ENCODE assay signal across 21 cellular contexts in the genomic region with DNA sequence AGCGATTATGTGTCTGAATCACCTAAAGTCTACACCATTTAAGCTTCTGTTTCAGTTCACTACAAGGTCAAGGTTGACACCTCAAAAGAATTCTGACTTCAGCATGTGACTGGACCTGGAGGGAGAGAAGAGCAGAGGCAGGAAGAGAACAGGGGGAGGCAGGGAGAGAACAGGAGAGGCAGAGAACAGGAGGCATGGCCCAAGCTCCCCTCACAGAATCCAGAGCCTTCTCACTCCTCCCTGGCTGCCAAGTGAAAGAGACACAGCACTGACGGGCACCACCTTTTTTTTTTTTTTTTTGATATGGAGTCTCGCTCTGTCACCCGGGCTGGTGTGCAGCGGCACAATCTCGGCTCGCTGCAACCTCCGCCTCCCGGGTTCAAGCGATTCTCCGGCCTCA. TPM values are rescaled to one million over a fixed set of nuclear protein-coding genes. Genes with fewer than 3 reads are reported as not detected.
DNase-seq lines count a peak whose midpoint lies in the region; ATAC-seq and TF ChIP-seq lines count a peak whose summit lies in the region.
"Had no signal": no experiment of that assay in that cellular context is flagged by ENCODE, and none has a peak within 500 bp of the region (broad histone marks: within the 10 kb centered on the region; RNA-seq: fewer than 3 reads in every experiment).

No MANE protein-coding gene starts in this region.

- 35 to 43% methylated on average over 11 of the region's 11 CpGs for WGBS in body of pancreas, 2 donors
- WGBS in right cardiac atrium, result 69% methylated on average over 11 of the region's 11 CpGs
- 83 to 89% methylated on average over 11 of the region's 11 CpGs for WGBS in thyroid gland, 2 donors

- H3K27ac ChIP-seq in body of pancreas, result peak overlapping the region in 3 of 4 donors; percentile 67 to 92 (median 85)
- H3K27ac ChIP-seq in right cardiac atrium (ENCODE audit: low read length), result peak overlapping the region; percentile 12
- H3K27ac ChIP-seq in thyroid gland, result peak overlapping the region; percentile 89 to 96 (median 90)
- H3K27ac ChIP-seq: thoracic aorta had no signal

- no peak for TF ChIP-seq CTCF in body of pancreas (IDR thresholded peaks at IDR 0.05)
- no peak for TF ChIP-seq CTCF in thyroid gland (IDR thresholded peaks at IDR 0.05)

- H3K27ac Mint-ChIP-seq in activated naive CD4-positive, alpha-beta T cell treated with anti-CD3 and anti-CD28 coated beads, Interleukin-2, amount 50 U/mL, for 24 hours, result peak overlapping the region; percentile 27
- H3K27ac Mint-ChIP-seq: GM23338 had no signal

- H3K4me1 Mint-ChIP-seq in activated naive CD4-positive, alpha-beta T cell treated with anti-CD3 and anti-CD28 coated beads, Interleukin-2, amount 50 U/mL, for 24 hours, result peaks cover 48% of the 10 kb centered on the region

- H3K9me3 ChIP-seq in body of pancreas (no peaks in the 10 kb centered on the region), right cardiac atrium (ENCODE audit: control insufficient read depth, low read length) (no peaks in the 10 kb centered on the region), thyroid gland (no peaks in the 10 kb centered on the region)
- H3K9me3 ChIP-seq: mucosa of descending colon, thoracic aorta had no signal

- no peak for DNase-seq in activated naive CD4-positive, alpha-beta T cell treated with Interleukin-2 at 50 U/mL for 16 hours
- DNase-seq in body of pancreas, result no peak
- no peak for DNase-seq in right cardiac atrium
- DNase-seq in thyroid gland, result peak in 1 of 2 donors; percentile 29
- DNase-seq in stimulated activated CD8-positive, alpha-beta memory T cell treated with anti-CD3 and anti-CD28 coated beads, Interleukin-4, amount 100 ng/mL, for 48 hours, result no peak
- no peak for DNase-seq in GM19240 (ENCODE audit: insufficient read length, low spot score)
- DNase-seq: activated CD4-positive, alpha-beta T cell treated with anti-CD3 and anti-CD28 coated beads for 4 hours; Calu3; EL; Kasumi-1; mucosa of descending colon; NCI-H1694 treated with DMSO at 0.1 percent for 48 hours; NCI-H2171 treated with DMSO at 0.1 percent for 48 hours; NCI-H69; stimulated activated naive CD4-positive, alpha-beta T cell; SW 1271 had no signal

- intact Hi-C loops in body of pancreas (cut with DNase I) (no loop called here), right cardiac atrium (cut with DNase I) (no loop called here), thyroid gland (cut with DNase I) (no loop called here)

- TF ChIP-seq POLR2A in body of pancreas (IDR thresholded peaks at IDR 0.05) (no peak), thyroid gland (IDR thresholded peaks at IDR 0.05) (no peak)

- no peak for ATAC-seq in body of pancreas
- peak; percentile 17 to 40 for ATAC-seq in right cardiac atrium
- no peak for ATAC-seq in HG02973 (IDR thresholded peaks at IDR 0.05; ENCODE audit: unreplicated experiment)
- ATAC-seq: left lobe of liver, mucosa of descending colon had no signal

- H3K4me1 ChIP-seq in body of pancreas (peaks cover 83% of the 10 kb centered on the region), right cardiac atrium (ENCODE audit: control insufficient read depth, insufficient read depth, low read length) (peaks cover 8% of the 10 kb centered on the region), thyroid gland (peaks cover 69 to 88% of the 10 kb centered on the region in 2 donors)

- no peaks in the 10 kb centered on the region for H3K27me3 Mint-ChIP-seq in activated naive CD4-positive, alpha-beta T cell treated with anti-CD3 and anti-CD28 coated beads, Interleukin-2, amount 50 U/mL, for 24 hours

- H3K4me3 Mint-ChIP-seq in activated naive CD4-positive, alpha-beta T cell treated with anti-CD3 and anti-CD28 coated beads, Interleukin-2, amount 50 U/mL, for 24 hours, result no peak overlapping the region
- H3K4me3 Mint-ChIP-seq: GM23338 had no signal

- H3K27me3 ChIP-seq in body of pancreas, result no peaks in the 10 kb centered on the region
- no peaks in the 10 kb centered on the region for H3K27me3 ChIP-seq in right cardiac atrium (ENCODE audit: control insufficient read depth, insufficient read depth)
- no peaks in the 10 kb centered on the region for H3K27me3 ChIP-seq in thyroid gland

- H3K36me3 ChIP-seq in body of pancreas (replicated peaks in 1 of 2; ENCODE audit: insufficient read depth in 1 of 2, low read depth in 2 of 2), result peaks cover 0 to 6% of the 10 kb centered on the region in 2 donors
- H3K36me3 ChIP-seq in thyroid gland, result peaks cover 3 to 9% of the 10 kb centered on the region in 2 donors

- H3K9me3 Mint-ChIP-seq in activated naive CD4-positive, alpha-beta T cell treated with anti-CD3 and anti-CD28 coated beads, Interleukin-2, amount 50 U/mL, for 24 hours, result no peaks in the 10 kb centered on the region
- H3K9me3 Mint-ChIP-seq: GM23338 had no signal

- peaks cover 4% of the 10 kb centered on the region for H3K36me3 Mint-ChIP-seq in activated naive CD4-positive, alpha-beta T cell treated with anti-CD3 and anti-CD28 coated beads, Interleukin-2, amount 50 U/mL, for 24 hours

- H3K4me3 ChIP-seq in body of pancreas (no peak overlapping the region), right cardiac atrium (ENCODE audit: low read length) (no peak overlapping the region), thyroid gland (replicated peaks in 1 of 3) (no peak overlapping the region)
- H3K4me3 ChIP-seq: GM23338, mucosa of descending colon, thoracic aorta had no signal

RNA-seq across cellular contexts. Expression of gene GGA2, which starts 11.4 kb away (rescaled TPM):
- total RNA-seq in body of pancreas, result 10 to 100 TPM; 59.3 to 64.6 TPM
- total RNA-seq in right cardiac atrium, result 10 to 100 TPM; 49.0 to 67.2 (median 56.4) TPM
- 20.4 TPM for polyA plus RNA-seq in right cardiac atrium
- total RNA-seq in thyroid gland, result 100 to 1,000 TPM; 103 to 190 (median 159) TPM

RNA-seq across cellular contexts. Expression of gene COG7, which starts 45.9 kb away (rescaled TPM):
- total RNA-seq in body of pancreas (10 to 100 TPM; 19.5 to 43.5 TPM), right cardiac atrium (10 to 100 TPM; 11.7 to 13.8 (median 13.0) TPM), thyroid gland (10 to 100 TPM; 27.5 to 35.1 (median 30.8) TPM)
- 13.0 TPM for polyA plus RNA-seq in right cardiac atrium

RNA-seq across cellular contexts. Expression of gene EARS2, which starts 58.3 kb away (rescaled TPM):
- 10 to 100 TPM; 18.2 to 83.1 TPM for total RNA-seq in body of pancreas
- 10 to 100 TPM; 11.0 to 18.2 (median 13.7) TPM for total RNA-seq in right cardiac atrium
- polyA plus RNA-seq in right cardiac atrium, result 15.9 TPM
- 10 to 100 TPM; 30.9 to 54.4 (median 50.7) TPM for total RNA-seq in thyroid gland

RNA-seq across cellular contexts. Expression of gene UBFD1, which starts 58.7 kb away (rescaled TPM):
- total RNA-seq in body of pancreas (10 to 100 TPM; 42.0 to 57.0 TPM), right cardiac atrium (10 to 100 TPM; 47.8 to 69.5 (median 61.8) TPM), thyroid gland (100 to 1,000 TPM in 3 of 4 donors, 10 to 100 TPM in 1; 75.0 to 147 (median 127) TPM)
- 20.3 TPM for polyA plus RNA-seq in right cardiac atrium

Comparison
In these comparisons a context has a peak if more than half of its experiments do, and no peak if none do; other contexts are left out.
1. ATAC-seq: peak in right cardiac atrium (2 of 2); none in body of pancreas (single experiment) and HG02973 (single experiment).
2. H3K27ac ChIP-seq: peak in every context shown above with its lines; median percentile 90 in thyroid gland; 85 in body of pancreas; 12 in right cardiac atrium.